Comparison of ENCODE assay signal across 1 cellular context in the genomic region with DNA sequence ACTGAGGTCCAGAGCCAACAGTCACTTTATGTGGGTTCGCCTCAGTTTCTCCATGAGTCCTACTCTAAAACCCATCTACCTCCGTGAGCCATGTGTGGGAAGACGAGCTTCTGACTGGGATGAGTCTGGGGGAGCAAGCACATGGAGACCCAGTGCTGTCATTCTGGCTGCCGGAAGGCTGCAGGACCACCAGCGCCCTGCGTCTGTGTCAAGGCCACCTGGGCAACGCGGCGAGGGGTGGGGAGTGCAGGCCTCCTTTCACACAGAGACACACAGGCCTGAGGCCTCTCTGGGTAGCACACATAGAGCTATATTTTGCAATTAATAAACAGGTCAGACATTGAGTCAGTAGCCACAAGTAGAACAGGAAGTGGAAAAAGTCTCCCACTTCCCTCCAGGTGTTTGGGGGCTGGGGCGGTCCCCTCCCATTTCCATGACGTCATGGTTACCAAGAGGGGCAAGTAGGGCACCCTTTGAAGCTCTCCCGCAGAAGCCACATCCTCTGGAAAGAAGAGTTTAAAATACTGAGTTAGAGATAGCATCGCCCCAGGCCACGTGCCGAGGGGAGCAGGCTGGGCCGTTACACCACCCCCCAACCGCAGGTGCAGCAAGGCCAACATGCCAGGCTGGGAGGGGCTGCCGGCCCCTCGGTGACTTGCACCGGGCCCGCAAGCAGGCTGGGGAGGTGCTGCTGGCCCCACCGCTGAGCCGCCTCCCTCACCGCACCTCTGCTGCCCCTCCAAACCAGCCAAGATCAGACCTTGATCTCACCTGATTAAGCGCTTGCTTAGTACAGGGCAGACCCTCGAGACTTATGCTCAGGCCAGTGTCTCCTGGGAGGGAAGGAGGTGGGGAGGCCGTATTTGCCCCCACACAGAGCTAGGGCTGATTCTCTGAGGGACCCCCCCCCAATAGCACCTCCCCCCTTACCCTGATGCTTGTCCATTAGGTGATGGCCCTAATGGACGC.
TF ChIP-seq lines count a peak whose summit lies in the region.

No MANE protein-coding gene starts in this region.

TF ChIP-seq in HepG2, 621 proteins besides CTCF, POLR2A, EP300 and RAD21 (continued from another document):
- TF ChIP-seq SALL2 (CRISPR knock-in tag; IDR thresholded peaks at IDR 0.05) (0 out of 2 replicates have a peak, but pooled peaks have one; percentile 31), KDM2A (CRISPR knock-in tag; IDR thresholded peaks at IDR 0.05; ENCODE audit: borderline replicate concordance, low read depth) (no peak), STAT5B (CRISPR knock-in tag; IDR thresholded peaks at IDR 0.05) (no peak), YEATS2 (CRISPR knock-in tag; IDR thresholded peaks at IDR 0.05; ENCODE audit: borderline replicate concordance) (no peak), TBX3 (IDR thresholded peaks at IDR 0.05; ENCODE audit: borderline replicate concordance) (no peak), ZNF850 (CRISPR knock-in tag; conservative IDR thresholded peaks at IDR 0.05) (no peak), GLI4 (CRISPR knock-in tag; IDR thresholded peaks at IDR 0.05; ENCODE audit: borderline replicate concordance) (no peak), MTA1 (CRISPR knock-in tag; IDR thresholded peaks at IDR 0.05; ENCODE audit: borderline replicate concordance) (peak; percentile 52; the same call in 1 of the 2 replicates), ZNF607 (CRISPR knock-in tag; IDR thresholded peaks at IDR 0.05; ENCODE audit: borderline replicate concordance) (no peak), FOXJ3 (CRISPR knock-in tag; IDR thresholded peaks at IDR 0.05; ENCODE audit: borderline replicate concordance) (no peak), IRF2 (CRISPR knock-in tag; IDR thresholded peaks at IDR 0.05) (no peak), ZKSCAN5 (CRISPR knock-in tag; IDR thresholded peaks at IDR 0.05) (no peak), SATB2 (CRISPR knock-in tag; IDR thresholded peaks at IDR 0.05) (no peak), ZNF556 (CRISPR knock-in tag; IDR thresholded peaks at IDR 0.05; ENCODE audit: borderline replicate concordance) (no peak), GFI1 (CRISPR knock-in tag; IDR thresholded peaks at IDR 0.05; ENCODE audit: borderline replicate concordance) (no peak), MAFF (IDR thresholded peaks at IDR 0.05; ENCODE audit: low read depth, low read length) (no peak), ZNF564 (CRISPR knock-in tag; IDR thresholded peaks at IDR 0.05) (no peak), ZNF17 (CRISPR knock-in tag; IDR thresholded peaks at IDR 0.05) (no peak), ELF4 (CRISPR knock-in tag; IDR thresholded peaks at IDR 0.05; ENCODE audit: borderline replicate concordance) (no peak)
- TF ChIP-seq, protein P1, sequence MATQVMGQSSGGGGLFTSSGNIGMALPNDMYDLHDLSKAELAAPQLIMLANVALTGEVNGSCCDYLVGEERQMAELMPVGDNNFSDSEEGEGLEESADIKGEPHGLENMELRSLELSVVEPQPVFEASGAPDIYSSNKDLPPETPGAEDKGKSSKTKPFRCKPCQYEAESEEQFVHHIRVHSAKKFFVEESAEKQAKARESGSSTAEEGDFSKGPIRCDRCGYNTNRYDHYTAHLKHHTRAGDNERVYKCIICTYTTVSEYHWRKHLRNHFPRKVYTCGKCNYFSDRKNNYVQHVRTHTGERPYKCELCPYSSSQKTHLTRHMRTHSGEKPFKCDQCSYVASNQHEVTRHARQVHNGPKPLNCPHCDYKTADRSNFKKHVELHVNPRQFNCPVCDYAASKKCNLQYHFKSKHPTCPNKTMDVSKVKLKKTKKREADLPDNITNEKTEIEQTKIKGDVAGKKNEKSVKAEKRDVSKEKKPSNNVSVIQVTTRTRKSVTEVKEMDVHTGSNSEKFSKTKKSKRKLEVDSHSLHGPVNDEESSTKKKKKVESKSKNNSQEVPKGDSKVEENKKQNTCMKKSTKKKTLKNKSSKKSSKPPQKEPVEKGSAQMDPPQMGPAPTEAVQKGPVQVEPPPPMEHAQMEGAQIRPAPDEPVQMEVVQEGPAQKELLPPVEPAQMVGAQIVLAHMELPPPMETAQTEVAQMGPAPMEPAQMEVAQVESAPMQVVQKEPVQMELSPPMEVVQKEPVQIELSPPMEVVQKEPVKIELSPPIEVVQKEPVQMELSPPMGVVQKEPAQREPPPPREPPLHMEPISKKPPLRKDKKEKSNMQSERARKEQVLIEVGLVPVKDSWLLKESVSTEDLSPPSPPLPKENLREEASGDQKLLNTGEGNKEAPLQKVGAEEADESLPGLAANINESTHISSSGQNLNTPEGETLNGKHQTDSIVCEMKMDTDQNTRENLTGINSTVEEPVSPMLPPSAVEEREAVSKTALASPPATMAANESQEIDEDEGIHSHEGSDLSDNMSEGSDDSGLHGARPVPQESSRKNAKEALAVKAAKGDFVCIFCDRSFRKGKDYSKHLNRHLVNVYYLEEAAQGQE (IDR thresholded peaks at IDR 0.05; ENCODE audit: borderline replicate concordance in 1 of 2, low read depth in 1 of 2, low read length in 2 of 2) = no peak
- TF ChIP-seq, protein P2, sequence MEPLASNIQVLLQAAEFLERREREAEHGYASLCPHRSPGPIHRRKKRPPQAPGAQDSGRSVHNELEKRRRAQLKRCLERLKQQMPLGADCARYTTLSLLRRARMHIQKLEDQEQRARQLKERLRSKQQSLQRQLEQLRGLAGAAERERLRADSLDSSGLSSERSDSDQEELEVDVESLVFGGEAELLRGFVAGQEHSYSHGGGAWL (CRISPR knock-in tag; IDR thresholded peaks at IDR 0.05) = peak; percentile 45; the same call in 1 of the 2 replicates
- TF ChIP-seq, protein P3, sequence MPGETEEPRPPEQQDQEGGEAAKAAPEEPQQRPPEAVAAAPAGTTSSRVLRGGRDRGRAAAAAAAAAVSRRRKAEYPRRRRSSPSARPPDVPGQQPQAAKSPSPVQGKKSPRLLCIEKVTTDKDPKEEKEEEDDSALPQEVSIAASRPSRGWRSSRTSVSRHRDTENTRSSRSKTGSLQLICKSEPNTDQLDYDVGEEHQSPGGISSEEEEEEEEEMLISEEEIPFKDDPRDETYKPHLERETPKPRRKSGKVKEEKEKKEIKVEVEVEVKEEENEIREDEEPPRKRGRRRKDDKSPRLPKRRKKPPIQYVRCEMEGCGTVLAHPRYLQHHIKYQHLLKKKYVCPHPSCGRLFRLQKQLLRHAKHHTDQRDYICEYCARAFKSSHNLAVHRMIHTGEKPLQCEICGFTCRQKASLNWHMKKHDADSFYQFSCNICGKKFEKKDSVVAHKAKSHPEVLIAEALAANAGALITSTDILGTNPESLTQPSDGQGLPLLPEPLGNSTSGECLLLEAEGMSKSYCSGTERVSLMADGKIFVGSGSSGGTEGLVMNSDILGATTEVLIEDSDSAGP (CRISPR knock-in tag; IDR thresholded peaks at IDR 0.05; ENCODE audit: borderline replicate concordance) = peak; percentile 29; the same call in 1 of the 2 replicates
- TF ChIP-seq, protein P4, sequence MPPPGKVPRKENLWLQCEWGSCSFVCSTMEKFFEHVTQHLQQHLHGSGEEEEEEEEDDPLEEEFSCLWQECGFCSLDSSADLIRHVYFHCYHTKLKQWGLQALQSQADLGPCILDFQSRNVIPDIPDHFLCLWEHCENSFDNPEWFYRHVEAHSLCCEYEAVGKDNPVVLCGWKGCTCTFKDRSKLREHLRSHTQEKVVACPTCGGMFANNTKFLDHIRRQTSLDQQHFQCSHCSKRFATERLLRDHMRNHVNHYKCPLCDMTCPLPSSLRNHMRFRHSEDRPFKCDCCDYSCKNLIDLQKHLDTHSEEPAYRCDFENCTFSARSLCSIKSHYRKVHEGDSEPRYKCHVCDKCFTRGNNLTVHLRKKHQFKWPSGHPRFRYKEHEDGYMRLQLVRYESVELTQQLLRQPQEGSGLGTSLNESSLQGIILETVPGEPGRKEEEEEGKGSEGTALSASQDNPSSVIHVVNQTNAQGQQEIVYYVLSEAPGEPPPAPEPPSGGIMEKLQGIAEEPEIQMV (CRISPR knock-in tag; IDR thresholded peaks at IDR 0.05; ENCODE audit: low read depth) = 0 out of 2 replicates have a peak, but pooled peaks have one; percentile 17
- TF ChIP-seq, protein P5, sequence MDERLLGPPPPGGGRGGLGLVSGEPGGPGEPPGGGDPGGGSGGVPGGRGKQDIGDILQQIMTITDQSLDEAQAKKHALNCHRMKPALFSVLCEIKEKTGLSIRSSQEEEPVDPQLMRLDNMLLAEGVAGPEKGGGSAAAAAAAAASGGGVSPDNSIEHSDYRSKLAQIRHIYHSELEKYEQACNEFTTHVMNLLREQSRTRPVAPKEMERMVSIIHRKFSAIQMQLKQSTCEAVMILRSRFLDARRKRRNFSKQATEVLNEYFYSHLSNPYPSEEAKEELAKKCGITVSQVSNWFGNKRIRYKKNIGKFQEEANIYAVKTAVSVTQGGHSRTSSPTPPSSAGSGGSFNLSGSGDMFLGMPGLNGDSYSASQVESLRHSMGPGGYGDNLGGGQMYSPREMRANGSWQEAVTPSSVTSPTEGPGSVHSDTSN (CRISPR knock-in tag; IDR thresholded peaks at IDR 0.05) = no peak
- TF ChIP-seq, protein P6, sequence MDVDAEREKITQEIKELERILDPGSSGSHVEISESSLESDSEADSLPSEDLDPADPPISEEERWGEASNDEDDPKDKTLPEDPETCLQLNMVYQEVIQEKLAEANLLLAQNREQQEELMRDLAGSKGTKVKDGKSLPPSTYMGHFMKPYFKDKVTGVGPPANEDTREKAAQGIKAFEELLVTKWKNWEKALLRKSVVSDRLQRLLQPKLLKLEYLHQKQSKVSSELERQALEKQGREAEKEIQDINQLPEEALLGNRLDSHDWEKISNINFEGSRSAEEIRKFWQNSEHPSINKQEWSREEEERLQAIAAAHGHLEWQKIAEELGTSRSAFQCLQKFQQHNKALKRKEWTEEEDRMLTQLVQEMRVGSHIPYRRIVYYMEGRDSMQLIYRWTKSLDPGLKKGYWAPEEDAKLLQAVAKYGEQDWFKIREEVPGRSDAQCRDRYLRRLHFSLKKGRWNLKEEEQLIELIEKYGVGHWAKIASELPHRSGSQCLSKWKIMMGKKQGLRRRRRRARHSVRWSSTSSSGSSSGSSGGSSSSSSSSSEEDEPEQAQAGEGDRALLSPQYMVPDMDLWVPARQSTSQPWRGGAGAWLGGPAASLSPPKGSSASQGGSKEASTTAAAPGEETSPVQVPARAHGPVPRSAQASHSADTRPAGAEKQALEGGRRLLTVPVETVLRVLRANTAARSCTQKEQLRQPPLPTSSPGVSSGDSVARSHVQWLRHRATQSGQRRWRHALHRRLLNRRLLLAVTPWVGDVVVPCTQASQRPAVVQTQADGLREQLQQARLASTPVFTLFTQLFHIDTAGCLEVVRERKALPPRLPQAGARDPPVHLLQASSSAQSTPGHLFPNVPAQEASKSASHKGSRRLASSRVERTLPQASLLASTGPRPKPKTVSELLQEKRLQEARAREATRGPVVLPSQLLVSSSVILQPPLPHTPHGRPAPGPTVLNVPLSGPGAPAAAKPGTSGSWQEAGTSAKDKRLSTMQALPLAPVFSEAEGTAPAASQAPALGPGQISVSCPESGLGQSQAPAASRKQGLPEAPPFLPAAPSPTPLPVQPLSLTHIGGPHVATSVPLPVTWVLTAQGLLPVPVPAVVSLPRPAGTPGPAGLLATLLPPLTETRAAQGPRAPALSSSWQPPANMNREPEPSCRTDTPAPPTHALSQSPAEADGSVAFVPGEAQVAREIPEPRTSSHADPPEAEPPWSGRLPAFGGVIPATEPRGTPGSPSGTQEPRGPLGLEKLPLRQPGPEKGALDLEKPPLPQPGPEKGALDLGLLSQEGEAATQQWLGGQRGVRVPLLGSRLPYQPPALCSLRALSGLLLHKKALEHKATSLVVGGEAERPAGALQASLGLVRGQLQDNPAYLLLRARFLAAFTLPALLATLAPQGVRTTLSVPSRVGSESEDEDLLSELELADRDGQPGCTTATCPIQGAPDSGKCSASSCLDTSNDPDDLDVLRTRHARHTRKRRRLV (CRISPR knock-in tag; IDR thresholded peaks at IDR 0.05) = no peak
- TF ChIP-seq, protein P7, sequence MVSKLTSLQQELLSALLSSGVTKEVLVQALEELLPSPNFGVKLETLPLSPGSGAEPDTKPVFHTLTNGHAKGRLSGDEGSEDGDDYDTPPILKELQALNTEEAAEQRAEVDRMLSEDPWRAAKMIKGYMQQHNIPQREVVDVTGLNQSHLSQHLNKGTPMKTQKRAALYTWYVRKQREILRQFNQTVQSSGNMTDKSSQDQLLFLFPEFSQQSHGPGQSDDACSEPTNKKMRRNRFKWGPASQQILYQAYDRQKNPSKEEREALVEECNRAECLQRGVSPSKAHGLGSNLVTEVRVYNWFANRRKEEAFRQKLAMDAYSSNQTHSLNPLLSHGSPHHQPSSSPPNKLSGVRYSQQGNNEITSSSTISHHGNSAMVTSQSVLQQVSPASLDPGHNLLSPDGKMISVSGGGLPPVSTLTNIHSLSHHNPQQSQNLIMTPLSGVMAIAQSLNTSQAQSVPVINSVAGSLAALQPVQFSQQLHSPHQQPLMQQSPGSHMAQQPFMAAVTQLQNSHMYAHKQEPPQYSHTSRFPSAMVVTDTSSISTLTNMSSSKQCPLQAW (CRISPR knock-in tag; IDR thresholded peaks at IDR 0.05) = no peak
- TF ChIP-seq, protein P8, sequence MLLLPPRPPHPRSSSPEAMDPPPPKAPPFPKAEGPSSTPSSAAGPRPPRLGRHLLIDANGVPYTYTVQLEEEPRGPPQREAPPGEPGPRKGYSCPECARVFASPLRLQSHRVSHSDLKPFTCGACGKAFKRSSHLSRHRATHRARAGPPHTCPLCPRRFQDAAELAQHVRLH (CRISPR knock-in tag; IDR thresholded peaks at IDR 0.05; ENCODE audit: borderline replicate concordance, low read depth) = no peak
- TF ChIP-seq, protein P9, sequence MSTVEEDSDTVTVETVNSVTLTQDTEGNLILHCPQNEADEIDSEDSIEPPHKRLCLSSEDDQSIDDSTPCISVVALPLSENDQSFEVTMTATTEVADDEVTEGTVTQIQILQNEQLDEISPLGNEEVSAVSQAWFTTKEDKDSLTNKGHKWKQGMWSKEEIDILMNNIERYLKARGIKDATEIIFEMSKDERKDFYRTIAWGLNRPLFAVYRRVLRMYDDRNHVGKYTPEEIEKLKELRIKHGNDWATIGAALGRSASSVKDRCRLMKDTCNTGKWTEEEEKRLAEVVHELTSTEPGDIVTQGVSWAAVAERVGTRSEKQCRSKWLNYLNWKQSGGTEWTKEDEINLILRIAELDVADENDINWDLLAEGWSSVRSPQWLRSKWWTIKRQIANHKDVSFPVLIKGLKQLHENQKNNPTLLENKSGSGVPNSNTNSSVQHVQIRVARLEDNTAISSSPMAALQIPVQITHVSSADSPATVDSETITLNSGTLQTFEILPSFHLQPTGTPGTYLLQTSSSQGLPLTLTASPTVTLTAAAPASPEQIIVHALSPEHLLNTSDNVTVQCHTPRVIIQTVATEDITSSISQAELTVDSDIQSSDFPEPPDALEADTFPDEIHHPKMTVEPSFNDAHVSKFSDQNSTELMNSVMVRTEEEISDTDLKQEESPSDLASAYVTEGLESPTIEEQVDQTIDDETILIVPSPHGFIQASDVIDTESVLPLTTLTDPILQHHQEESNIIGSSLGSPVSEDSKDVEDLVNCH (CRISPR knock-in tag; IDR thresholded peaks at IDR 0.05) = no peak
